In the genomic region with DNA sequence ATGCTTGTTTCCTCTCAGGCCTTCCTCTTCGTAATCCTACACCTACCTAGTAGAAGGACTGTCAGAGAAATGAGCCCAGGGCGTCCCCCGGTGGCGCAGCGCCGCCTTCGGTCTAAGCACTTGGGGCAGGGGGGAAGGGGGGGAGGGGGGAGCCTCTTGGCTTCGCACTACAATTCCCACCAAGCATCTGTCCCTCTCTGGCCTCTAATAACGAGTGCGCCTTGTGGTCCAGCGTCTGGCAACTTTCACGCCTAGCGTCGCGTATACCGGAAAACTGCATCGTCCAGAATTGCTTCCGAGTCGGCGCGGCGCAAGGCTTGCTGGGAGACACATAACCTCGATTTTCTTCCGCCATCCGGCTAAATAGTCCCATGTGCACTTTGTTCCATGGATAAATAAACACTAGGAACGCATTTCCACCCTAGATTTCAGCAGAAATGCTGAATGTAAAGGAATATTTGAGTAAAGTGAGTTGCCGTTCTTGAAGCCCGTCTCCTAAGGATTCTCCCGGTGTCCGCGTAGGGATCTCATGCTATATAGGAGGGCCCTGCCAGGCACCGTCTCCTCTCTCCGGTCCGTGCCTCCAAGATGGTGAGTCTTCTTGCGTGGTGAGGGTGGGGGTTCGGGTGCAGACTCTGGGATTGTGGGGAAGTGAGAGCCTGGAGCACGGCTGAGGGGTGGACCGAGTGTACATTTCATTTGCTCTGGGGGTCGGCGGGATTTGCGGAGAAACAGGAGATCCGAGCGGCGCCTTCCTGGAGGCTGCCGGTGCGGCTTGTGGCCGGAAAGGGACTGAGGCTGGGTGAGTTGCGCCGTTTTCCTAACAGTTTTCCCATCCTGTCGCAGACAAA, we compare ENCODE assay signal across 1 cellular context.
TF ChIP-seq lines count a peak whose summit lies in the region.

Gene RPS26, plus strand, starts transcription at position 340 of the 851 bp plus-strand sequence. Its CDS starts 249 bp downstream, at position 589.

TF ChIP-seq in A549, 52 proteins besides CTCF, POLR2A, EP300 and RAD21 (continued from another document):
- peak; percentile 99 for TF ChIP-seq HMGXB4 (CRISPR knock-in tag; IDR thresholded peaks at IDR 0.05; ENCODE audit: borderline replicate concordance)
- TF ChIP-seq SMC3 (IDR thresholded peaks at IDR 0.05): peak; percentile 75
- no peak for TF ChIP-seq SREBF2 (IDR thresholded peaks at IDR 0.05)
- TF ChIP-seq KDM5A (IDR thresholded peaks at IDR 0.05): peak; percentile 74
- TF ChIP-seq, protein P1, sequence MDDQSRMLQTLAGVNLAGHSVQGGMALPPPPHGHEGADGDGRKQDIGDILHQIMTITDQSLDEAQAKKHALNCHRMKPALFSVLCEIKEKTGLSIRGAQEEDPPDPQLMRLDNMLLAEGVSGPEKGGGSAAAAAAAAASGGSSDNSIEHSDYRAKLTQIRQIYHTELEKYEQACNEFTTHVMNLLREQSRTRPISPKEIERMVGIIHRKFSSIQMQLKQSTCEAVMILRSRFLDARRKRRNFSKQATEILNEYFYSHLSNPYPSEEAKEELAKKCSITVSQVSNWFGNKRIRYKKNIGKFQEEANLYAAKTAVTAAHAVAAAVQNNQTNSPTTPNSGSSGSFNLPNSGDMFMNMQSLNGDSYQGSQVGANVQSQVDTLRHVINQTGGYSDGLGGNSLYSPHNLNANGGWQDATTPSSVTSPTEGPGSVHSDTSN (IDR thresholded peaks at IDR 0.05): peak; percentile 97
- TF ChIP-seq ATOH8 (CRISPR knock-in tag; IDR thresholded peaks at IDR 0.05; ENCODE audit: low read depth): no peak
- no peak for TF ChIP-seq NPAS2 (CRISPR knock-in tag; IDR thresholded peaks at IDR 0.05; ENCODE audit: borderline replicate concordance)
- no peak for TF ChIP-seq RCOR1 (IDR thresholded peaks at IDR 0.05; ENCODE audit: low read depth, low read length)
- TF ChIP-seq HDAC2 (IDR thresholded peaks at IDR 0.05): no peak
- TF ChIP-seq FOXS1 (CRISPR knock-in tag; IDR thresholded peaks at IDR 0.05): no peak
- TF ChIP-seq, protein P2, sequence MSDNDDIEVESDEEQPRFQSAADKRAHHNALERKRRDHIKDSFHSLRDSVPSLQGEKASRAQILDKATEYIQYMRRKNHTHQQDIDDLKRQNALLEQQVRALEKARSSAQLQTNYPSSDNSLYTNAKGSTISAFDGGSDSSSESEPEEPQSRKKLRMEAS (IDR thresholded peaks at IDR 0.05): peak; percentile 96
- no peak for TF ChIP-seq TP53 (CRISPR knock-in tag; IDR thresholded peaks at IDR 0.05)
- TF ChIP-seq RARB (CRISPR knock-in tag; IDR thresholded peaks at IDR 0.05): 0 out of 2 replicates have a peak, but pooled peaks have one; percentile 24
- TF ChIP-seq MYC (IDR thresholded peaks at IDR 0.05; ENCODE audit: borderline replicate concordance, low read length): peak; percentile 71; the same call in 1 of the 2 replicates
- peak; percentile 65; the same call in 1 of the 2 replicates for TF ChIP-seq CBX8 (IDR thresholded peaks at IDR 0.05)
- TF ChIP-seq, protein P3, sequence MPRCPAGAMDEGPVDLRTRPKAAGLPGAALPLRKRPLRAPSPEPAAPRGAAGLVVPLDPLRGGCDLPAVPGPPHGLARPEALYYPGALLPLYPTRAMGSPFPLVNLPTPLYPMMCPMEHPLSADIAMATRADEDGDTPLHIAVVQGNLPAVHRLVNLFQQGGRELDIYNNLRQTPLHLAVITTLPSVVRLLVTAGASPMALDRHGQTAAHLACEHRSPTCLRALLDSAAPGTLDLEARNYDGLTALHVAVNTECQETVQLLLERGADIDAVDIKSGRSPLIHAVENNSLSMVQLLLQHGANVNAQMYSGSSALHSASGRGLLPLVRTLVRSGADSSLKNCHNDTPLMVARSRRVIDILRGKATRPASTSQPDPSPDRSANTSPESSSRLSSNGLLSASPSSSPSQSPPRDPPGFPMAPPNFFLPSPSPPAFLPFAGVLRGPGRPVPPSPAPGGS (IDR thresholded peaks at IDR 0.05): peak; percentile 98
